In genomic region chr3:150759947-150760346, GRCh38 we compare ENCODE assay signal across 10 cellular contexts. TPM values are rescaled to one million over a fixed set of nuclear protein-coding genes. Genes with fewer than 3 reads are reported as not detected.
DNase-seq lines count a peak whose midpoint lies in the region; ATAC-seq, FAIRE-seq and TF ChIP-seq lines count a peak whose summit lies in the region.
"Had no signal": no experiment of that assay in that cellular context is flagged by ENCODE, and none has a peak within 500 bp of the region (broad histone marks: within the 10 kb centered on the region; RNA-seq: fewer than 3 reads in every experiment).

No MANE protein-coding gene starts in this region.

- peak overlapping the region; percentile 87 to 97 (median 96) for H3K4me3 Mint-ChIP-seq in naive B cell

- POLR2A ChIA-PET in IMR-90 (lab: Charles Lee; ENCODE audit: unreplicated experiment), result no interaction called here

- H3K4me3 ChIP-seq in ACC112 (ENCODE audit: low read depth, low read length) (peak overlapping the region; percentile 98), IMR-90 (ENCODE audit: insufficient read depth, low read depth, low read length) (0 out of 2 replicates have a peak overlapping the region, but pooled peaks have one; percentile 27), bronchial epithelial cell (ENCODE audit: low read depth, low read length) (peak overlapping the region; percentile 88), brain microvascular endothelial cell (ENCODE audit: low read depth, low read length) (no peak overlapping the region)

- H2AK5ac ChIP-seq in IMR-90 (ENCODE audit: low read depth, low read length), result no peak overlapping the region

- FAIRE-seq in bronchial epithelial cell (lab: Jason Lieb, UNC), result no peak

- H3K36me3 Mint-ChIP-seq in naive B cell, result peaks cover 0 to 11% of the 10 kb centered on the region in 2 donors

- 0 out of 2 replicates have a peak overlapping the region, but pooled peaks have one; percentile 15 for H3K14ac ChIP-seq in IMR-90 (replicated peaks; ENCODE audit: low read depth, low read length)

- H4K8ac ChIP-seq in IMR-90 (ENCODE audit: low read depth in 2 of 2, low read length in 2 of 2), result no peak overlapping the region

- peaks cover 49% of the 10 kb centered on the region for H4K20me1 ChIP-seq in IMR-90 (ENCODE audit: insufficient read depth, low read length)

- in situ Hi-C loops in IMR-90 (cut with MboI; ENCODE audit: low sequenced_read_pairs), result no loop called here
- in situ Hi-C loops in brain microvascular endothelial cell (cut with HindIII; ENCODE audit: low pct_ligation_motif_present, low sequenced_read_pairs), result no loop called here

- H3K27me3 Mint-ChIP-seq in naive B cell, result no peaks in the 10 kb centered on the region

- H3K36me3 ChIP-seq in ACC112 (ENCODE audit: insufficient read depth, low read length) (peaks cover 5% of the 10 kb centered on the region; the same call in 1 of the 2 replicates), IMR-90 (ENCODE audit: control insufficient read depth, insufficient read depth, low read length) (peaks cover 4% of the 10 kb centered on the region; the same call in 1 of the 2 replicates), bronchial epithelial cell (ENCODE audit: control insufficient read depth, insufficient read depth, low read length) (no peaks in the 10 kb centered on the region), brain microvascular endothelial cell (replicated peaks) (no peaks in the 10 kb centered on the region)

- peaks cover 68% of the 10 kb centered on the region for H3K79me2 ChIP-seq in ACC112 (ENCODE audit: control insufficient read depth, insufficient read depth, low read length, unreplicated experiment)

- dilution Hi-C loops in IMR-90 (cut with HindIII; ENCODE audit: low sequenced_read_pairs, unreplicated experiment), result no loop called here

- no peak overlapping the region for H4K5ac ChIP-seq in IMR-90 (ENCODE audit: low read depth, low read length)

- BruUV-seq in IMR-90 (replicated peaks; lab: Mats Ljungman, UMichigan), result no TSS peak

- H3K4ac ChIP-seq in IMR-90 (ENCODE audit: low read depth, low read length), result no peak overlapping the region

- TF ChIP-seq POLR2A in IMR-90 (IDR thresholded peaks at IDR 0.05; ENCODE audit: low read depth, low read length), result no peak

- H3K27me3 ChIP-seq in ACC112 (ENCODE audit: insufficient read depth, low read length) (no peaks in the 10 kb centered on the region), IMR-90 (ENCODE audit: control insufficient read depth, insufficient read depth, low read length) (no peaks in the 10 kb centered on the region), bronchial epithelial cell (ENCODE audit: control insufficient read depth, insufficient read depth, low read length) (no peaks in the 10 kb centered on the region), brain microvascular endothelial cell (replicated peaks) (no peaks in the 10 kb centered on the region)

- H3K18ac ChIP-seq in IMR-90 (ENCODE audit: low read depth, low read length), result no peak overlapping the region

- no peak overlapping the region for H2AFZ ChIP-seq in ACC112 (ENCODE audit: low read length, unreplicated experiment)
- no peak overlapping the region for H2AFZ ChIP-seq in IMR-90 (replicated peaks; ENCODE audit: low read length, poor library complexity)

- WGBS in IMR-90 (ENCODE audit: extremely low coverage in 2 of 2, insufficient read length in 1 of 2), 2 experiments, result 76% methylated on average over 2 of the region's 2 CpGs; no CpG with 5 or more reads in 1 of the 2 experiments

- H3K27ac ChIP-seq in ACC112 (ENCODE audit: low read depth, low read length) (no peak overlapping the region), IMR-90 (ENCODE audit: insufficient read depth, low read length) (no peak overlapping the region), brain microvascular endothelial cell (no peak overlapping the region)

- no peak overlapping the region for H4K91ac ChIP-seq in IMR-90 (ENCODE audit: insufficient read depth, low read depth, low read length)

- peaks cover 20% of the 10 kb centered on the region for H3K4me1 ChIP-seq in ACC112 (ENCODE audit: control insufficient read depth, insufficient read depth, low read length, unreplicated experiment)
- peaks cover 9% of the 10 kb centered on the region for H3K4me1 ChIP-seq in IMR-90 (ENCODE audit: control insufficient read depth, insufficient read depth, low read length)

- H3K79me1 ChIP-seq in IMR-90 (ENCODE audit: low read depth in 1 of 2, low read length in 2 of 2), result peaks cover 10 to 54% of the 10 kb centered on the region in 2 experiments; a peak in 3 of 4 replicates

- peak overlapping the region; percentile 85 to 99 (median 98) for H3K27ac Mint-ChIP-seq in naive B cell

- H3K9me3 ChIP-seq in IMR-90 (ENCODE audit: control insufficient read depth, insufficient read depth, low read length), result no peaks in the 10 kb centered on the region

- no peak for ATAC-seq in IMR-90 (ENCODE audit: low read depth)
- ATAC-seq in naive B cell (ENCODE audit: low read depth in 2 of 2), result no peak
- ATAC-seq in activated CD4-positive, CD25-positive, alpha-beta regulatory T cell treated with anti-CD3 and anti-CD28 coated beads, Interleukin-2, amount 50 U/mL, for 24 hours, result no peak
- ATAC-seq in HG03565 (IDR thresholded peaks at IDR 0.05; ENCODE audit: unreplicated experiment), result no peak

- H3K23ac ChIP-seq in IMR-90 (ENCODE audit: low read depth, low read length), result peak overlapping the region; percentile 59; the same call in 1 of the 2 replicates

- H3K9me1 ChIP-seq in IMR-90 (ENCODE audit: insufficient read depth, low read length), result peaks cover 6% of the 10 kb centered on the region; the same call in 1 of the 2 replicates

- H2BK120ac ChIP-seq in IMR-90 (ENCODE audit: low read depth, low read length), result no peak overlapping the region

- no peak overlapping the region for H2BK20ac ChIP-seq in IMR-90 (ENCODE audit: low read depth, low read length)

- H2BK5ac ChIP-seq in IMR-90 (ENCODE audit: low read depth, low read length, poor library complexity, severe bottlenecking), result peak overlapping the region; percentile 16

- TF ChIP-seq CTCF in IMR-90 (conservative IDR thresholded peaks at IDR 0.05; ENCODE audit: low read depth, low read length), result no peak
- TF ChIP-seq CTCF in bronchial epithelial cell (IDR thresholded peaks at IDR 0.05; ENCODE audit: insufficient read depth, low read length, severe bottlenecking), result no peak
- no peak for TF ChIP-seq CTCF in brain microvascular endothelial cell (IDR thresholded peaks at IDR 0.05; ENCODE audit: low read depth, low read length, missing control alignments)

- peak overlapping the region; percentile 32; the same call in 1 of the 2 replicates for H3K9ac ChIP-seq in IMR-90 (ENCODE audit: low read depth, low read length)

- peaks cover 36 to 72% (median 48%) of the 10 kb centered on the region in 3 donors for H3K4me1 Mint-ChIP-seq in naive B cell

- no peak for TF ChIP-seq RAD21 in IMR-90 (IDR thresholded peaks at IDR 0.05; ENCODE audit: low read length)

- H3K4me2 ChIP-seq in IMR-90 (ENCODE audit: low read depth, low read length), result peak overlapping the region; percentile 95

- intact Hi-C loops in IMR-90 (cut with micrococcal nuclease), result loop anchor here (5.0 to 10.0 kb wide), 2 partner anchors 158 to 525 kb away; partner anchors contain the start of gene SELENOT

- no peak overlapping the region for H3K56ac ChIP-seq in IMR-90 (ENCODE audit: extremely low read depth, insufficient read depth, low read length)

- no peak overlapping the region for H2BK15ac ChIP-seq in IMR-90 (ENCODE audit: low read depth, low read length)

- H2AK9ac ChIP-seq in IMR-90 (replicated peaks; ENCODE audit: low read depth, low read length, poor library complexity), result no peak overlapping the region

- DNase-seq in IMR-90, result no peak
- DNase-seq in bronchial epithelial cell (ENCODE audit: low read depth), result no peak
- no peak for DNase-seq in naive B cell
- DNase-seq in brain microvascular endothelial cell, result no peak
- DNase-seq in GOT3 (lab: John Stamatoyannopoulos, UW), result no peak
- DNase-seq: GDM1, NCI-H1105 treated with DMSO at 0.1 percent for 48 hours had no signal

- H3K9me3 Mint-ChIP-seq in naive B cell, result peaks cover 0 to 2% (median 0%) of the 10 kb centered on the region in 7 donors

- CTCF ChIA-PET in IMR-90 (lab: Yijun Ruan, JAX), result interaction anchor here (0.6 to 1.0 kb wide), 2 partner anchors 38 to 134 kb away, joined by 3 to 6 read pairs; no protein-coding TSS in a partner anchor

TF ChIP-seq in IMR-90, 13 proteins besides CTCF, POLR2A, EP300 and RAD21 (continues in another document):
- TF ChIP-seq MXI1 (IDR thresholded peaks at IDR 0.05; ENCODE audit: borderline replicate concordance, low read depth, low read length) (no peak), SMC3 (IDR thresholded peaks at IDR 0.05; ENCODE audit: low read depth, low read length) (no peak), NFE2L2 (IDR thresholded peaks at IDR 0.05; ENCODE audit: low read depth, low read length) (no peak), MAFK (IDR thresholded peaks at IDR 0.05; ENCODE audit: low read depth, low read length) (no peak), RFX5 (IDR thresholded peaks at IDR 0.05; ENCODE audit: low read depth, low read length) (no peak), CHD1 (IDR thresholded peaks at IDR 0.05; ENCODE audit: low read depth, low read length) (no peak), MAZ (IDR thresholded peaks at IDR 0.05; ENCODE audit: borderline replicate concordance, low read depth, low read length) (no peak)
- TF ChIP-seq, protein P1, sequence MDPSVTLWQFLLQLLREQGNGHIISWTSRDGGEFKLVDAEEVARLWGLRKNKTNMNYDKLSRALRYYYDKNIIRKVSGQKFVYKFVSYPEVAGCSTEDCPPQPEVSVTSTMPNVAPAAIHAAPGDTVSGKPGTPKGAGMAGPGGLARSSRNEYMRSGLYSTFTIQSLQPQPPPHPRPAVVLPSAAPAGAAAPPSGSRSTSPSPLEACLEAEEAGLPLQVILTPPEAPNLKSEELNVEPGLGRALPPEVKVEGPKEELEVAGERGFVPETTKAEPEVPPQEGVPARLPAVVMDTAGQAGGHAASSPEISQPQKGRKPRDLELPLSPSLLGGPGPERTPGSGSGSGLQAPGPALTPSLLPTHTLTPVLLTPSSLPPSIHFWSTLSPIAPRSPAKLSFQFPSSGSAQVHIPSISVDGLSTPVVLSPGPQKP (IDR thresholded peaks at IDR 0.05; ENCODE audit: borderline replicate concordance, low read depth, low read length), result no peak

RNA-seq across cellular contexts. Expression of gene SIAH2, which starts 3.0 kb away (rescaled TPM):
- total RNA-seq in IMR-90 (2012; rRNA removed) (24.7 and 26.1 TPM in 2 replicates), bronchial epithelial cell (30.3 and 36.1 TPM in 2 replicates)
- polyA plus RNA-seq in IMR-90 (2012; rRNA removed) (61.8 and 78.2 TPM in 2 replicates), naive B cell (ENCODE audit: low read depth in 6 of 6) (100 to 1,000 TPM in 2 of 6 donors, 10 to 100 TPM in 4; 49.7 to 121 (median 78.9) TPM)
- 10.3 and 19.5 TPM in 2 replicates for polyA plus RNA-seq in IMR-90 (2012; cell fraction: cytosol; rRNA removed)
- 16.8 and 18.9 TPM in 2 replicates for polyA plus RNA-seq in IMR-90 (2012; cell fraction: nucleus; rRNA removed; ENCODE audit: low replicate concordance)

RNA-seq across cellular contexts. Expression of gene ERICH6, which starts 56.2 kb away (rescaled TPM):
- total RNA-seq in IMR-90 (2012; rRNA removed) (under 0.01 TPM in 1 of 2 replicates, not detected in the other), bronchial epithelial cell (under 0.01 TPM in 1 of 2 replicates, not detected in the other)
- polyA plus RNA-seq in IMR-90 (2012; rRNA removed) (not detected in 2 replicates), naive B cell (ENCODE audit: low read depth in 6 of 6) (under 1 TPM in 2 of 6 donors, not detected in 4; 0.58 to 0.88 TPM)
- polyA plus RNA-seq in IMR-90 (2012; cell fraction: cytosol; rRNA removed), result not detected in 2 replicates
- 0.03 TPM in 1 of 2 replicates, not detected in the other for polyA plus RNA-seq in IMR-90 (2012; cell fraction: nucleus; rRNA removed; ENCODE audit: low replicate concordance)
